In the genomic region with DNA sequence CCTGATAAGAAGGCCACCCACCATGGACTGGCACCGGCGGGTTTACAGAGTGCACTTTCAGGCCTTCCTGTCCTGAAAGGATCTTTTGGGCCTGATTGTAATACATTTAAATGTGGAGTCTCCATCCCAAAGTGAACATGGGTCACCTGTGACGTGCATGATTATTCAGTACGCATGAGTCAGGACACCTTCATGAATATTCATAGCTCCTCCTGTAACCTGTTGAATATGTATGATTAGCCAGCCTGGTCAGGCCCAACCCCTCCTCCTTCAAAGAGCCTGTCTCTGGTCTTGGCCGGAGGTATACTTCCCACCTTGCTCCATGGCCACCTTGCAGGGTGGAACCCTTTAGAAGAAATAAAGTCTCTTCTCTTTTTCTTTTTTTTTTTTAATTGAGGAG, we compare ENCODE assay signal across 13 cellular contexts.
DNase-seq lines count a peak whose midpoint lies in the region; ATAC-seq and TF ChIP-seq lines count a peak whose summit lies in the region.
"Had no signal": no experiment of that assay in that cellular context is flagged by ENCODE, and none has a peak within 500 bp of the region (broad histone marks: within the 10 kb centered on the region; RNA-seq: fewer than 3 reads in every experiment).

No MANE protein-coding gene starts in this region.

- H2BK5ac ChIP-seq in mesendoderm (ENCODE audit: low read length) = no peak overlapping the region

- H3K56ac ChIP-seq in mesendoderm (ENCODE audit: low read length) = no peak overlapping the region

- no peak overlapping the region for H2AFZ ChIP-seq in PC-3 (ENCODE audit: low read length)

- WGBS in mesendoderm (ENCODE audit: extremely low coverage, insufficient coverage, low lambda C conversion rate) = no CpG with 5 or more reads among the region's 5 CpGs

- H3K4ac ChIP-seq in mesendoderm (ENCODE audit: low read depth, low read length) = no peak overlapping the region

- no peaks in the 10 kb centered on the region for H4K20me1 ChIP-seq in PC-3 (ENCODE audit: low read length)

- no peaks in the 10 kb centered on the region for H3K27me3 ChIP-seq in mesendoderm (ENCODE audit: insufficient read depth, low read length, poor library complexity)
- no peaks in the 10 kb centered on the region for H3K27me3 ChIP-seq in PC-3 (ENCODE audit: low read length)

- H2AK5ac ChIP-seq in mesendoderm (ENCODE audit: low read length) = no peak overlapping the region

- H3K4me3 ChIP-seq in mesendoderm (ENCODE audit: low read length) = no peak overlapping the region
- no peak overlapping the region for H3K4me3 ChIP-seq in PC-3 (ENCODE audit: low read length)

- POLR2A ChIA-PET in PC-3 (lab: Charles Lee; ENCODE audit: unreplicated experiment) = no interaction called here

- no peak for ATAC-seq in PC-3
- ATAC-seq: CD8-positive, alpha-beta T cell had no signal

- no peak overlapping the region for H4K8ac ChIP-seq in mesendoderm (ENCODE audit: low read depth, low read length)

- H3K36me3 ChIP-seq in mesendoderm (ENCODE audit: control insufficient read depth, insufficient read depth, low read length) = no peaks in the 10 kb centered on the region
- no peaks in the 10 kb centered on the region for H3K36me3 ChIP-seq in PC-3 (ENCODE audit: low read depth, low read length)

- H3K18ac ChIP-seq in mesendoderm (ENCODE audit: low read length) = no peak overlapping the region

- CTCF ChIA-PET in PC-3 (lab: Charles Lee) = interaction anchor here (0.6 kb wide), 1 partner anchor 325 kb away, joined by 3 read pairs; no protein-coding TSS in a partner anchor

- no TSS peak for BruUV-seq in PC-3 (replicated peaks; lab: Mats Ljungman, UMichigan)

- H3K79me1 ChIP-seq in mesendoderm (ENCODE audit: low read length) = no peaks in the 10 kb centered on the region

- no peak overlapping the region for H3K27ac ChIP-seq in mesendoderm (ENCODE audit: low read depth, low read length)
- H3K27ac ChIP-seq in PC-3 (ENCODE audit: low read length) = no peak overlapping the region
- H3K27ac ChIP-seq: 22Rv1 had no signal

- TF ChIP-seq CTCF in PC-3 (conservative IDR thresholded peaks at IDR 0.05; ENCODE audit: low read depth, low read length) = no peak

- no peaks in the 10 kb centered on the region for H3K9me3 ChIP-seq in PC-3 (ENCODE audit: low read length)

- intact Hi-C loops in PC-3 (cut with micrococcal nuclease) = no loop called here

- H3K9me2 ChIP-seq in PC-3 (replicated peaks; ENCODE audit: low read length) = no peaks in the 10 kb centered on the region

- H3F3A ChIP-seq in PC-3 (ENCODE audit: low read length, unreplicated experiment) = no peaks in the 10 kb centered on the region

- H3K4me2 ChIP-seq in mesendoderm (ENCODE audit: low read length) (no peak overlapping the region), PC-3 (ENCODE audit: low read length) (no peak overlapping the region)

- no peaks in the 10 kb centered on the region for H3K79me2 ChIP-seq in mesendoderm (ENCODE audit: control insufficient read depth, insufficient read depth, low read length)
- H3K79me2 ChIP-seq in PC-3 (ENCODE audit: low read length) = no peaks in the 10 kb centered on the region

- no peak overlapping the region for H3K23ac ChIP-seq in mesendoderm (ENCODE audit: low read length)

- no peak overlapping the region for H2BK120ac ChIP-seq in mesendoderm (ENCODE audit: low read depth, low read length)

- DNase-seq in DMS 273 (lab: John Stamatoyannopoulos, UW; ENCODE audit: unreplicated experiment) (peak; percentile 11), DMS 273 treated with DMSO at 0.1 percent for 48 hours (lab: John Stamatoyannopoulos, UW) (no peak), astrocyte of the hippocampus (ENCODE audit: low read depth, low spot score) (peak; percentile 78), mesendoderm (peak; percentile 61), SW480 (ENCODE audit: low spot score) (no peak), PC-3 (no peak), germinal center (ENCODE audit: low spot score) (no peak)
- no peak for DNase-seq in stimulated activated CD4-positive, alpha-beta T cell treated with anti-CD3 and anti-CD28 coated beads, Interleukin-15, amount 100 ng/mL, for 24 hours
- DNase-seq: CD8-positive, alpha-beta T cell; COR-L47; DMS53; IMR-90 had no signal

- no peak overlapping the region for H4K5ac ChIP-seq in mesendoderm (ENCODE audit: low read length)

- no peak overlapping the region for H2BK15ac ChIP-seq in mesendoderm (replicated peaks; ENCODE audit: low read depth)

- H3K9ac ChIP-seq in mesendoderm (ENCODE audit: low read length) (no peak overlapping the region), PC-3 (ENCODE audit: low read length) (no peak overlapping the region)

- H3K4me1 ChIP-seq in mesendoderm (ENCODE audit: control insufficient read depth, low read depth, low read length) (no peaks in the 10 kb centered on the region), PC-3 (ENCODE audit: insufficient read depth, low read length) (peaks cover 15% of the 10 kb centered on the region)

Comparison
In these comparisons a context has a peak if more than half of its experiments do, and no peak if none do; other contexts are left out.
1. DNase-seq: peak in DMS 273 (single experiment), astrocyte of the hippocampus (single experiment) and mesendoderm (single experiment); none in DMS 273 treated with DMSO at 0.1 percent for 48 hours (single experiment), SW480 (single experiment), stimulated activated CD4-positive, alpha-beta T cell treated with anti-CD3 and anti-CD28 coated beads, Interleukin-15, amount 100 ng/mL, for 24 hours (single experiment), PC-3 (single experiment) and germinal center (single experiment).